ENCODE assay signal across 1 cellular context in the genomic region with DNA sequence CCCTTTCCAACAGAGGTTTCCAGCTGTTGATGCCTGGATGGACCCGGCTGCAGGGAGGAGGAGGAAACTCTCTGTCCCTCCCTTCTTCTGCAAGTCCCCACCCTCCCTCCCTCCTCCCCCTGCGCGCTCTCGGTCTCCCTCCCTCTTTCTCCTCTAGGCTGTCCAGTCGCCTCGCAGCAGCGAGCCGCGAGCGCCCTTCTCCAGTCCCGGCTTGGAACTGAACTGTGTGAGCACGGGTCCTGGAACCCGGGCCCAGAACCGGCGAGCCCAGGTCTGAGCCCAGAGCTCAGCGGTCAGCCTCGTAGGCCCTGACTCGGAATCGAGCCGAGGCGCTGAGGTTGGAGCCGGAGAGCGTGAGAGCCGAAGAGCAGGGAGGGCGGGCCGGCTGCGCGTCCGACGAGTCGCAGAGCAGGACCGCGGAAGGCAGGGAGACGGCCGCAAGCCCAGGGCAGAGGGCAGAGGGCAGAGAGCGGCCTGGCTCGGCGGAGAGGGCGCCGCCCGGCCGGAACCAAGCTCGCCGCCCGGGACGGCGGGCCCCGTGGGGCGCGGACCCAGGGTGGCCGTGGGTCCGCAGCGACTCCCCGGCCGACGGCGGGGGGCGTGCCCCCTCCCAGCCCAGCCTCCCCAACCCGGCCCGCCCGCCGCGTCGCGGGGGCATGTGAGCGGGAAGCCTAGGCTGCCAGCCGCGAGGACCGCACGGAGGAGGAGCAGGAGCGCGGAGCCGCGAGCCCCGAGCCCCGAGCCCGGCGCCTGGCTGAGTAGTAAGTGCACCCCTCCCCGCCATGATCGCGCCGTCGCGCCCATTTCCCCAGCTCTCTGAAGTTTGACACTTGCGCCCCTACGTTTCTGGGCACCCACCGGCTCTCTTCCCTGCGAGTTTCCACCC.
A peak's percentile ranks its signal among the peaks of the same experiment; 100 is the strongest.
TF ChIP-seq lines count a peak whose summit lies in the region.

TSS of gene SOX13 (plus strand) at position 165 of the 886 bp plus-strand sequence. CDS start 39,801 bp downstream, outside the sequence.

TF ChIP-seq in HepG2, 621 proteins besides CTCF, POLR2A, EP300 and RAD21 (continued from another document and continues in another):
- TF ChIP-seq, protein P1, sequence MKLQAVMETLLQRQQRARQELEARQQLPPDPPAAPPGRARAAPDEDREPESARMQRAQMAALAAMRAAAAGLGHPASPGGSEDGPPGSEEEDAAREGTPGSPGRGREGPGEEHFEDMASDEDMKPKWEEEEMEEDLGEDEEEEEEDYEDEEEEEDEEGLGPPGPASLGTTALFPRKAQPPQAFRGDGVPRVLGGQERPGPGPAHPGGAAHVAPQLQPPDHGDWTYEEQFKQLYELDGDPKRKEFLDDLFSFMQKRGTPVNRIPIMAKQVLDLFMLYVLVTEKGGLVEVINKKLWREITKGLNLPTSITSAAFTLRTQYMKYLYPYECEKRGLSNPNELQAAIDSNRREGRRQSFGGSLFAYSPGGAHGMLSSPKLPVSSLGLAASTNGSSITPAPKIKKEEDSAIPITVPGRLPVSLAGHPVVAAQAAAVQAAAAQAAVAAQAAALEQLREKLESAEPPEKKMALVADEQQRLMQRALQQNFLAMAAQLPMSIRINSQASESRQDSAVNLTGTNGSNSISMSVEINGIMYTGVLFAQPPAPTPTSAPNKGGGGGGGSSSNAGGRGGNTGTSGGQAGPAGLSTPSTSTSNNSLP (IDR thresholded peaks at IDR 0.05; ENCODE audit: low read depth, low read length), result no peak
- TF ChIP-seq ZMAT5 (CRISPR knock-in tag; IDR thresholded peaks at IDR 0.05; ENCODE audit: borderline replicate concordance, low read depth) (no peak), SOX13 (IDR thresholded peaks at IDR 0.05) (no peak), SOX13 (CRISPR knock-in tag; conservative IDR thresholded peaks at IDR 0.05 in 1 of 2, IDR thresholded peaks at IDR 0.05 in 1 of 2) (peak in 1 of 2 experiments; percentile 36; a peak in 1 of 4 replicates), ZNF570 (CRISPR knock-in tag; IDR thresholded peaks at IDR 0.05; ENCODE audit: borderline replicate concordance) (no peak), RNF2 (conservative IDR thresholded peaks at IDR 0.05; ENCODE audit: low read depth) (peak; percentile 61; the same call in 1 of the 2 replicates), ZNF18 (CRISPR knock-in tag; IDR thresholded peaks at IDR 0.05; ENCODE audit: insufficient replicate concordance) (peak; percentile 23), NFYC (CRISPR knock-in tag; IDR thresholded peaks at IDR 0.05) (no peak), ZSCAN20 (CRISPR knock-in tag; IDR thresholded peaks at IDR 0.05; ENCODE audit: borderline replicate concordance) (no peak), REPIN1 (CRISPR knock-in tag; IDR thresholded peaks at IDR 0.05; ENCODE audit: borderline replicate concordance, low read depth) (peak; percentile 71; the same call in 1 of the 2 replicates), ATAD3A (CRISPR knock-in tag; IDR thresholded peaks at IDR 0.05) (no peak), ATF7-NPFF (CRISPR knock-in tag; IDR thresholded peaks at IDR 0.05; ENCODE audit: low read depth) (no peak), TSC22D2 (CRISPR knock-in tag; IDR thresholded peaks at IDR 0.05; ENCODE audit: borderline replicate concordance) (no peak), ZMYM4 (CRISPR knock-in tag; IDR thresholded peaks at IDR 0.05) (0 out of 2 replicates have a peak, but pooled peaks have one; percentile 63), GATAD2A (CRISPR knock-in tag; IDR thresholded peaks at IDR 0.05) (peak; percentile 52), ZNF292 (CRISPR knock-in tag; IDR thresholded peaks at IDR 0.05; ENCODE audit: borderline replicate concordance, low read depth) (peak; percentile 64; the same call in 1 of the 2 replicates), HCFC1 (IDR thresholded peaks at IDR 0.05; ENCODE audit: low read depth, low read length) (no peak), ZNF770 (CRISPR knock-in tag; IDR thresholded peaks at IDR 0.05) (0 out of 2 replicates have a peak, but pooled peaks have one; percentile 47), ZBED4 (CRISPR knock-in tag; IDR thresholded peaks at IDR 0.05; ENCODE audit: borderline replicate concordance) (peak; percentile 95), NFIC (IDR thresholded peaks at IDR 0.05; ENCODE audit: low read length) (no peak), ZKSCAN8 (CRISPR knock-in tag; IDR thresholded peaks at IDR 0.05; ENCODE audit: borderline replicate concordance) (no peak), SMC3 (IDR thresholded peaks at IDR 0.05; ENCODE audit: low read length) (no peak; the same call in 1 of the 2 replicates), ZNF251 (CRISPR knock-in tag; IDR thresholded peaks at IDR 0.05) (no peak), ZC3H13 (CRISPR knock-in tag; IDR thresholded peaks at IDR 0.05) (peak; percentile 38; the same call in 1 of the 2 replicates), SP1 (IDR thresholded peaks at IDR 0.05) (no peak), SP1 (CRISPR knock-in tag; IDR thresholded peaks at IDR 0.05) (no peak), ZNF512B (CRISPR knock-in tag; IDR thresholded peaks at IDR 0.05; ENCODE audit: borderline replicate concordance) (peak; percentile 96), NFE2L1 (CRISPR knock-in tag; IDR thresholded peaks at IDR 0.05; ENCODE audit: borderline replicate concordance) (no peak), GTF3A (CRISPR knock-in tag; conservative IDR thresholded peaks at IDR 0.05) (0 out of 2 replicates have a peak, but pooled peaks have one; percentile 63), RARG (CRISPR knock-in tag; IDR thresholded peaks at IDR 0.05; ENCODE audit: low read depth) (no peak), TAF15 (IDR thresholded peaks at IDR 0.05; ENCODE audit: low read depth, low read length, poor library complexity, severe bottlenecking) (no peak), HNRNPK (IDR thresholded peaks at IDR 0.05; ENCODE audit: low read depth, low read length, poor library complexity, severe bottlenecking) (peak; percentile 56), HMGA1 (CRISPR knock-in tag; conservative IDR thresholded peaks at IDR 0.05) (no peak), TERF1 (CRISPR knock-in tag; IDR thresholded peaks at IDR 0.05) (no peak), ZNF616 (CRISPR knock-in tag; IDR thresholded peaks at IDR 0.05; ENCODE audit: low read depth) (peak; percentile 47; the same call in 1 of the 2 replicates)
- TF ChIP-seq, protein P2, sequence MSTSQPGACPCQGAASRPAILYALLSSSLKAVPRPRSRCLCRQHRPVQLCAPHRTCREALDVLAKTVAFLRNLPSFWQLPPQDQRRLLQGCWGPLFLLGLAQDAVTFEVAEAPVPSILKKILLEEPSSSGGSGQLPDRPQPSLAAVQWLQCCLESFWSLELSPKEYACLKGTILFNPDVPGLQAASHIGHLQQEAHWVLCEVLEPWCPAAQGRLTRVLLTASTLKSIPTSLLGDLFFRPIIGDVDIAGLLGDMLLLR (CRISPR knock-in tag; IDR thresholded peaks at IDR 0.05), result peak; percentile 70; the same call in 1 of the 2 replicates
- TF ChIP-seq, protein P3, sequence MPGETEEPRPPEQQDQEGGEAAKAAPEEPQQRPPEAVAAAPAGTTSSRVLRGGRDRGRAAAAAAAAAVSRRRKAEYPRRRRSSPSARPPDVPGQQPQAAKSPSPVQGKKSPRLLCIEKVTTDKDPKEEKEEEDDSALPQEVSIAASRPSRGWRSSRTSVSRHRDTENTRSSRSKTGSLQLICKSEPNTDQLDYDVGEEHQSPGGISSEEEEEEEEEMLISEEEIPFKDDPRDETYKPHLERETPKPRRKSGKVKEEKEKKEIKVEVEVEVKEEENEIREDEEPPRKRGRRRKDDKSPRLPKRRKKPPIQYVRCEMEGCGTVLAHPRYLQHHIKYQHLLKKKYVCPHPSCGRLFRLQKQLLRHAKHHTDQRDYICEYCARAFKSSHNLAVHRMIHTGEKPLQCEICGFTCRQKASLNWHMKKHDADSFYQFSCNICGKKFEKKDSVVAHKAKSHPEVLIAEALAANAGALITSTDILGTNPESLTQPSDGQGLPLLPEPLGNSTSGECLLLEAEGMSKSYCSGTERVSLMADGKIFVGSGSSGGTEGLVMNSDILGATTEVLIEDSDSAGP (CRISPR knock-in tag; IDR thresholded peaks at IDR 0.05; ENCODE audit: borderline replicate concordance), result peak; percentile 79
- TF ChIP-seq, protein P4, sequence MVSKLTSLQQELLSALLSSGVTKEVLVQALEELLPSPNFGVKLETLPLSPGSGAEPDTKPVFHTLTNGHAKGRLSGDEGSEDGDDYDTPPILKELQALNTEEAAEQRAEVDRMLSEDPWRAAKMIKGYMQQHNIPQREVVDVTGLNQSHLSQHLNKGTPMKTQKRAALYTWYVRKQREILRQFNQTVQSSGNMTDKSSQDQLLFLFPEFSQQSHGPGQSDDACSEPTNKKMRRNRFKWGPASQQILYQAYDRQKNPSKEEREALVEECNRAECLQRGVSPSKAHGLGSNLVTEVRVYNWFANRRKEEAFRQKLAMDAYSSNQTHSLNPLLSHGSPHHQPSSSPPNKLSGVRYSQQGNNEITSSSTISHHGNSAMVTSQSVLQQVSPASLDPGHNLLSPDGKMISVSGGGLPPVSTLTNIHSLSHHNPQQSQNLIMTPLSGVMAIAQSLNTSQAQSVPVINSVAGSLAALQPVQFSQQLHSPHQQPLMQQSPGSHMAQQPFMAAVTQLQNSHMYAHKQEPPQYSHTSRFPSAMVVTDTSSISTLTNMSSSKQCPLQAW (CRISPR knock-in tag; IDR thresholded peaks at IDR 0.05), result peak; percentile 84
